Comparison of ENCODE assay signal across 1 cellular context in the genomic region with DNA sequence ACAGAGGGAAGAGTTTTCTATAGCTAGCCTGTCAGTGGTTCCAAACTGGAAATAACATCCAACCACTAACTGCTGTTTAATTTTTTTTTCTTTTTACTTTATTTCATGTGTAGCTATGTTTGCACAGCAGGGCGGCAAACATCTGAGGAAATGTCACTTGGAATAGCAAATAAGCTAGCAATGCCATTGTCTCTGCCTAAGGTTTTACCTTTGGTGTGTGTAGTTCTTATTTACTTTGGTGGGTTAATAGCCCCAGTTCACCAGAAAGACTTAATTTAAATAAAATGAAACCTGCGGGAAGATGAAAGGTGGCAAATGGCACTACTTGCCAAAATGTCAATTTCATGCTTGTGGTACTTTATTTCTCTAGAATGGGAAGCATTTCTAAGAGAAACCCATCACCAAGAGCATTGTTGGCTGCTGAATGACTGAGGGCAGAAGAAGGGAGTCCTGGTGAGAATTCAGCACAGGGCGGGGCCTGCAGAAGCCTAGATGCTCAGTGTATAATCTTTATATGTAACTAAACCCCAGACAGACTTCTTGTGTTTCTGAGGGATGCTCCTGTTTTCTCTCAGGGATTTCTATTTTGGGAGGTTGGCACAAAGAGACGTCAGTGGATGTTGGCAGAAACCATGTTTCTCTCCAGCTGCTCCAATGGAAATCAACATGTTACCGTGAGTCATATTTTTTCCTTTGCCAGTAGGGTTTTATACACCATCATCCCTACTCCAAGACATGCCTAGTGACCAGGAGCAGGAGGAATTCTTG.
TF ChIP-seq lines count a peak whose summit lies in the region.

No MANE protein-coding gene starts in this region.

TF ChIP-seq in HepG2, 621 proteins besides CTCF, POLR2A, EP300 and RAD21 (continued from another document and continues in another):
- TF ChIP-seq, protein P1, sequence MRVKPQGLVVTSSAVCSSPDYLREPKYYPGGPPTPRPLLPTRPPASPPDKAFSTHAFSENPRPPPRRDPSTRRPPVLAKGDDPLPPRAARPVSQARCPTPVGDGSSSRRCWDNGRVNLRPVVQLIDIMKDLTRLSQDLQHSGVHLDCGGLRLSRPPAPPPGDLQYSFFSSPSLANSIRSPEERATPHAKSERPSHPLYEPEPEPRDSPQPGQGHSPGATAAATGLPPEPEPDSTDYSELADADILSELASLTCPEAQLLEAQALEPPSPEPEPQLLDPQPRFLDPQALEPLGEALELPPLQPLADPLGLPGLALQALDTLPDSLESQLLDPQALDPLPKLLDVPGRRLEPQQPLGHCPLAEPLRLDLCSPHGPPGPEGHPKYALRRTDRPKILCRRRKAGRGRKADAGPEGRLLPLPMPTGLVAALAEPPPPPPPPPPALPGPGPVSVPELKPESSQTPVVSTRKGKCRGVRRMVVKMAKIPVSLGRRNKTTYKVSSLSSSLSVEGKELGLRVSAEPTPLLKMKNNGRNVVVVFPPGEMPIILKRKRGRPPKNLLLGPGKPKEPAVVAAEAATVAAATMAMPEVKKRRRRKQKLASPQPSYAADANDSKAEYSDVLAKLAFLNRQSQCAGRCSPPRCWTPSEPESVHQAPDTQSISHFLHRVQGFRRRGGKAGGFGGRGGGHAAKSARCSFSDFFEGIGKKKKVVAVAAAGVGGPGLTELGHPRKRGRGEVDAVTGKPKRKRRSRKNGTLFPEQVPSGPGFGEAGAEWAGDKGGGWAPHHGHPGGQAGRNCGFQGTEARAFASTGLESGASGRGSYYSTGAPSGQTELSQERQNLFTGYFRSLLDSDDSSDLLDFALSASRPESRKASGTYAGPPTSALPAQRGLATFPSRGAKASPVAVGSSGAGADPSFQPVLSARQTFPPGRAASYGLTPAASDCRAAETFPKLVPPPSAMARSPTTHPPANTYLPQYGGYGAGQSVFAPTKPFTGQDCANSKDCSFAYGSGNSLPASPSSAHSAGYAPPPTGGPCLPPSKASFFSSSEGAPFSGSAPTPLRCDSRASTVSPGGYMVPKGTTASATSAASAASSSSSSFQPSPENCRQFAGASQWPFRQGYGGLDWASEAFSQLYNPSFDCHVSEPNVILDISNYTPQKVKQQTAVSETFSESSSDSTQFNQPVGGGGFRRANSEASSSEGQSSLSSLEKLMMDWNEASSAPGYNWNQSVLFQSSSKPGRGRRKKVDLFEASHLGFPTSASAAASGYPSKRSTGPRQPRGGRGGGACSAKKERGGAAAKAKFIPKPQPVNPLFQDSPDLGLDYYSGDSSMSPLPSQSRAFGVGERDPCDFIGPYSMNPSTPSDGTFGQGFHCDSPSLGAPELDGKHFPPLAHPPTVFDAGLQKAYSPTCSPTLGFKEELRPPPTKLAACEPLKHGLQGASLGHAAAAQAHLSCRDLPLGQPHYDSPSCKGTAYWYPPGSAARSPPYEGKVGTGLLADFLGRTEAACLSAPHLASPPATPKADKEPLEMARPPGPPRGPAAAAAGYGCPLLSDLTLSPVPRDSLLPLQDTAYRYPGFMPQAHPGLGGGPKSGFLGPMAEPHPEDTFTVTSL (CRISPR knock-in tag; IDR thresholded peaks at IDR 0.05; ENCODE audit: borderline replicate concordance), result peak; percentile 44; the same call in 1 of the 2 replicates
- TF ChIP-seq, protein P2, sequence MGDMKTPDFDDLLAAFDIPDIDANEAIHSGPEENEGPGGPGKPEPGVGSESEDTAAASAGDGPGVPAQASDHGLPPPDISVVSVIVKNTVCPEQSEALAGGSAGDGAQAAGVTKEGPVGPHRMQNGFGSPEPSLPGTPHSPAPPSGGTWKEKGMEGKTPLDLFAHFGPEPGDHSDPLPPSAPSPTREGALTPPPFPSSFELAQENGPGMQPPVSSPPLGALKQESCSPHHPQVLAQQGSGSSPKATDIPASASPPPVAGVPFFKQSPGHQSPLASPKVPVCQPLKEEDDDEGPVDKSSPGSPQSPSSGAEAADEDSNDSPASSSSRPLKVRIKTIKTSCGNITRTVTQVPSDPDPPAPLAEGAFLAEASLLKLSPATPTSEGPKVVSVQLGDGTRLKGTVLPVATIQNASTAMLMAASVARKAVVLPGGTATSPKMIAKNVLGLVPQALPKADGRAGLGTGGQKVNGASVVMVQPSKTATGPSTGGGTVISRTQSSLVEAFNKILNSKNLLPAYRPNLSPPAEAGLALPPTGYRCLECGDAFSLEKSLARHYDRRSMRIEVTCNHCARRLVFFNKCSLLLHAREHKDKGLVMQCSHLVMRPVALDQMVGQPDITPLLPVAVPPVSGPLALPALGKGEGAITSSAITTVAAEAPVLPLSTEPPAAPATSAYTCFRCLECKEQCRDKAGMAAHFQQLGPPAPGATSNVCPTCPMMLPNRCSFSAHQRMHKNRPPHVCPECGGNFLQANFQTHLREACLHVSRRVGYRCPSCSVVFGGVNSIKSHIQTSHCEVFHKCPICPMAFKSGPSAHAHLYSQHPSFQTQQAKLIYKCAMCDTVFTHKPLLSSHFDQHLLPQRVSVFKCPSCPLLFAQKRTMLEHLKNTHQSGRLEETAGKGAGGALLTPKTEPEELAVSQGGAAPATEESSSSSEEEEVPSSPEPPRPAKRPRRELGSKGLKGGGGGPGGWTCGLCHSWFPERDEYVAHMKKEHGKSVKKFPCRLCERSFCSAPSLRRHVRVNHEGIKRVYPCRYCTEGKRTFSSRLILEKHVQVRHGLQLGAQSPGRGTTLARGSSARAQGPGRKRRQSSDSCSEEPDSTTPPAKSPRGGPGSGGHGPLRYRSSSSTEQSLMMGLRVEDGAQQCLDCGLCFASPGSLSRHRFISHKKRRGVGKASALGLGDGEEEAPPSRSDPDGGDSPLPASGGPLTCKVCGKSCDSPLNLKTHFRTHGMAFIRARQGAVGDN (CRISPR knock-in tag; IDR thresholded peaks at IDR 0.05), result no peak
- TF ChIP-seq NR2F6 (IDR thresholded peaks at IDR 0.05), result 0 out of 2 replicates have a peak, but pooled peaks have one; percentile 24
- peak; percentile 23; the same call in 1 of the 2 replicates for TF ChIP-seq NR2F6 (CRISPR knock-in tag; IDR thresholded peaks at IDR 0.05)
- TF ChIP-seq BCL6 (CRISPR knock-in tag; IDR thresholded peaks at IDR 0.05), result peak; percentile 68
- no peak for TF ChIP-seq KLF13 (CRISPR knock-in tag; IDR thresholded peaks at IDR 0.05)
- peak; percentile 31 for TF ChIP-seq SKI (IDR thresholded peaks at IDR 0.05; ENCODE audit: partially characterized antibody)
- no peak for TF ChIP-seq YEATS2 (CRISPR knock-in tag; IDR thresholded peaks at IDR 0.05; ENCODE audit: borderline replicate concordance)
- TF ChIP-seq SOX13 (IDR thresholded peaks at IDR 0.05), result peak; percentile 77; the same call in 1 of the 2 replicates
- TF ChIP-seq SOX13 (CRISPR knock-in tag; conservative IDR thresholded peaks at IDR 0.05 in 1 of 2, IDR thresholded peaks at IDR 0.05 in 1 of 2), result peak in 1 of 2 experiments; percentile 97; a peak in 2 of 4 replicates
- TF ChIP-seq FOXA3 (CRISPR knock-in tag; IDR thresholded peaks at IDR 0.05), result peak; percentile 78
- peak; percentile 64; the same call in 1 of the 2 replicates for TF ChIP-seq TCF7L2 (IDR thresholded peaks at IDR 0.05; ENCODE audit: low read depth, low read length)
- TF ChIP-seq TBX3 (IDR thresholded peaks at IDR 0.05; ENCODE audit: borderline replicate concordance), result peak; percentile 69; the same call in 1 of the 2 replicates
- TF ChIP-seq, protein P3, sequence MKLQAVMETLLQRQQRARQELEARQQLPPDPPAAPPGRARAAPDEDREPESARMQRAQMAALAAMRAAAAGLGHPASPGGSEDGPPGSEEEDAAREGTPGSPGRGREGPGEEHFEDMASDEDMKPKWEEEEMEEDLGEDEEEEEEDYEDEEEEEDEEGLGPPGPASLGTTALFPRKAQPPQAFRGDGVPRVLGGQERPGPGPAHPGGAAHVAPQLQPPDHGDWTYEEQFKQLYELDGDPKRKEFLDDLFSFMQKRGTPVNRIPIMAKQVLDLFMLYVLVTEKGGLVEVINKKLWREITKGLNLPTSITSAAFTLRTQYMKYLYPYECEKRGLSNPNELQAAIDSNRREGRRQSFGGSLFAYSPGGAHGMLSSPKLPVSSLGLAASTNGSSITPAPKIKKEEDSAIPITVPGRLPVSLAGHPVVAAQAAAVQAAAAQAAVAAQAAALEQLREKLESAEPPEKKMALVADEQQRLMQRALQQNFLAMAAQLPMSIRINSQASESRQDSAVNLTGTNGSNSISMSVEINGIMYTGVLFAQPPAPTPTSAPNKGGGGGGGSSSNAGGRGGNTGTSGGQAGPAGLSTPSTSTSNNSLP (IDR thresholded peaks at IDR 0.05; ENCODE audit: low read depth, low read length), result peak; percentile 48; the same call in 1 of the 2 replicates
- no peak; the same call in 1 of the 2 replicates for TF ChIP-seq FOXP1 (IDR thresholded peaks at IDR 0.05)
- TF ChIP-seq FOXP1 (CRISPR knock-in tag; IDR thresholded peaks at IDR 0.05), result peak; percentile 69
- TF ChIP-seq, protein P4, sequence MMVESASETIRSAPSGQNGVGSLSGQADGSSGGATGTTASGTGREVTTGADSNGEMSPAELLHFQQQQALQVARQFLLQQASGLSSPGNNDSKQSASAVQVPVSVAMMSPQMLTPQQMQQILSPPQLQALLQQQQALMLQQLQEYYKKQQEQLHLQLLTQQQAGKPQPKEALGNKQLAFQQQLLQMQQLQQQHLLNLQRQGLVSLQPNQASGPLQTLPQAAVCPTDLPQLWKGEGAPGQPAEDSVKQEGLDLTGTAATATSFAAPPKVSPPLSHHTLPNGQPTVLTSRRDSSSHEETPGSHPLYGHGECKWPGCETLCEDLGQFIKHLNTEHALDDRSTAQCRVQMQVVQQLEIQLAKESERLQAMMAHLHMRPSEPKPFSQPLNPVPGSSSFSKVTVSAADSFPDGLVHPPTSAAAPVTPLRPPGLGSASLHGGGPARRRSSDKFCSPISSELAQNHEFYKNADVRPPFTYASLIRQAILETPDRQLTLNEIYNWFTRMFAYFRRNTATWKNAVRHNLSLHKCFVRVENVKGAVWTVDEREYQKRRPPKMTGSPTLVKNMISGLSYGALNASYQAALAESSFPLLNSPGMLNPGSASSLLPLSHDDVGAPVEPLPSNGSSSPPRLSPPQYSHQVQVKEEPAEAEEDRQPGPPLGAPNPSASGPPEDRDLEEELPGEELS (CRISPR knock-in tag; IDR thresholded peaks at IDR 0.05), result peak; percentile 72; the same call in 1 of the 2 replicates
- TF ChIP-seq SOX6 (IDR thresholded peaks at IDR 0.05), result no peak
- peak; percentile 91 for TF ChIP-seq SOX6 (CRISPR knock-in tag; IDR thresholded peaks at IDR 0.05)
- TF ChIP-seq RFXAP (CRISPR knock-in tag; IDR thresholded peaks at IDR 0.05; ENCODE audit: borderline replicate concordance), result no peak
- TF ChIP-seq, protein P5, sequence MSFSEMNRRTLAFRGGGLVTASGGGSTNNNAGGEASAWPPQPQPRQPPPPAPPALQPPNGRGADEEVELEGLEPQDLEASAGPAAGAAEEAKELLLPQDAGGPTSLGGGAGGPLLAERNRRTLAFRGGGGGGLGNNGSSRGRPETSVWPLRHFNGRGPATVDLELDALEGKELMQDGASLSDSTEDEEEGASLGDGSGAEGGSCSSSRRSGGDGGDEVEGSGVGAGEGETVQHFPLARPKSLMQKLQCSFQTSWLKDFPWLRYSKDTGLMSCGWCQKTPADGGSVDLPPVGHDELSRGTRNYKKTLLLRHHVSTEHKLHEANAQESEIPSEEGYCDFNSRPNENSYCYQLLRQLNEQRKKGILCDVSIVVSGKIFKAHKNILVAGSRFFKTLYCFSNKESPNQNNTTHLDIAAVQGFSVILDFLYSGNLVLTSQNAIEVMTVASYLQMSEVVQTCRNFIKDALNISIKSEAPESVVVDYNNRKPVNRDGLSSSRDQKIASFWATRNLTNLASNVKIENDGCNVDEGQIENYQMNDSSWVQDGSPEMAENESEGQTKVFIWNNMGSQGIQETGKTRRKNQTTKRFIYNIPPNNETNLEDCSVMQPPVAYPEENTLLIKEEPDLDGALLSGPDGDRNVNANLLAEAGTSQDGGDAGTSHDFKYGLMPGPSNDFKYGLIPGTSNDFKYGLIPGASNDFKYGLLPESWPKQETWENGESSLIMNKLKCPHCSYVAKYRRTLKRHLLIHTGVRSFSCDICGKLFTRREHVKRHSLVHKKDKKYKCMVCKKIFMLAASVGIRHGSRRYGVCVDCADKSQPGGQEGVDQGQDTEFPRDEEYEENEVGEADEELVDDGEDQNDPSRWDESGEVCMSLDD (CRISPR knock-in tag; IDR thresholded peaks at IDR 0.05; ENCODE audit: borderline replicate concordance), result no peak
- TF ChIP-seq RXRA (CRISPR knock-in tag; IDR thresholded peaks at IDR 0.05), result peak; percentile 33; the same call in 1 of the 2 replicates
- TF ChIP-seq, protein P6, sequence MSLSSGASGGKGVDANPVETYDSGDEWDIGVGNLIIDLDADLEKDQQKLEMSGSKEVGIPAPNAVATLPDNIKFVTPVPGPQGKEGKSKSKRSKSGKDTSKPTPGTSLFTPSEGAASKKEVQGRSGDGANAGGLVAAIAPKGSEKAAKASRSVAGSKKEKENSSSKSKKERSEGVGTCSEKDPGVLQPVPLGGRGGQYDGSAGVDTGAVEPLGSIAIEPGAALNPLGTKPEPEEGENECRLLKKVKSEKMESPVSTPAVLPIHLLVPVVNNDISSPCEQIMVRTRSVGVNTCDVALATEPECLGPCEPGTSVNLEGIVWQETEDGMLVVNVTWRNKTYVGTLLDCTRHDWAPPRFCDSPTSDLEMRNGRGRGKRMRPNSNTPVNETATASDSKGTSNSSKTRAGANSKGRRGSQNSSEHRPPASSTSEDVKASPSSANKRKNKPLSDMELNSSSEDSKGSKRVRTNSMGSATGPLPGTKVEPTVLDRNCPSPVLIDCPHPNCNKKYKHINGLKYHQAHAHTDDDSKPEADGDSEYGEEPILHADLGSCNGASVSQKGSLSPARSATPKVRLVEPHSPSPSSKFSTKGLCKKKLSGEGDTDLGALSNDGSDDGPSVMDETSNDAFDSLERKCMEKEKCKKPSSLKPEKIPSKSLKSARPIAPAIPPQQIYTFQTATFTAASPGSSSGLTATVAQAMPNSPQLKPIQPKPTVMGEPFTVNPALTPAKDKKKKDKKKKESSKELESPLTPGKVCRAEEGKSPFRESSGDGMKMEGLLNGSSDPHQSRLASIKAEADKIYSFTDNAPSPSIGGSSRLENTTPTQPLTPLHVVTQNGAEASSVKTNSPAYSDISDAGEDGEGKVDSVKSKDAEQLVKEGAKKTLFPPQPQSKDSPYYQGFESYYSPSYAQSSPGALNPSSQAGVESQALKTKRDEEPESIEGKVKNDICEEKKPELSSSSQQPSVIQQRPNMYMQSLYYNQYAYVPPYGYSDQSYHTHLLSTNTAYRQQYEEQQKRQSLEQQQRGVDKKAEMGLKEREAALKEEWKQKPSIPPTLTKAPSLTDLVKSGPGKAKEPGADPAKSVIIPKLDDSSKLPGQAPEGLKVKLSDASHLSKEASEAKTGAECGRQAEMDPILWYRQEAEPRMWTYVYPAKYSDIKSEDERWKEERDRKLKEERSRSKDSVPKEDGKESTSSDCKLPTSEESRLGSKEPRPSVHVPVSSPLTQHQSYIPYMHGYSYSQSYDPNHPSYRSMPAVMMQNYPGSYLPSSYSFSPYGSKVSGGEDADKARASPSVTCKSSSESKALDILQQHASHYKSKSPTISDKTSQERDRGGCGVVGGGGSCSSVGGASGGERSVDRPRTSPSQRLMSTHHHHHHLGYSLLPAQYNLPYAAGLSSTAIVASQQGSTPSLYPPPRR (CRISPR knock-in tag; IDR thresholded peaks at IDR 0.05; ENCODE audit: borderline replicate concordance), result peak; percentile 70; the same call in 1 of the 2 replicates
- 0 out of 2 replicates have a peak, but pooled peaks have one; percentile 23 for TF ChIP-seq FOSL2 (CRISPR knock-in tag; IDR thresholded peaks at IDR 0.05)
- TF ChIP-seq, protein P7, sequence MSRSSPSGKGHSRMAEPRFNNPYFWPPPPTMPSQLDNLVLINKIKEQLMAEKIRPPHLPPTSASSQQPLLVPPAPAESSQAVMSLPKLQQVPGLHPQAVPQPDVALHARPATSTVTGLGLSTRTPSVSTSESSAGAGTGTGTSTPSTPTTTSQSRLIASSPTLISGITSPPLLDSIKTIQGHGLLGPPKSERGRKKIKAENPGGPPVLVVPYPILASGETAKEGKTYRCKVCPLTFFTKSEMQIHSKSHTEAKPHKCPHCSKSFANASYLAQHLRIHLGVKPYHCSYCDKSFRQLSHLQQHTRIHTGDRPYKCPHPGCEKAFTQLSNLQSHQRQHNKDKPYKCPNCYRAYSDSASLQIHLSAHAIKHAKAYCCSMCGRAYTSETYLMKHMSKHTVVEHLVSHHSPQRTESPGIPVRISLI (CRISPR knock-in tag; IDR thresholded peaks at IDR 0.05; ENCODE audit: borderline replicate concordance), result peak; percentile 64; the same call in 1 of the 2 replicates
